24 cellular contexts compared by ENCODE assay signal in the genomic region with DNA sequence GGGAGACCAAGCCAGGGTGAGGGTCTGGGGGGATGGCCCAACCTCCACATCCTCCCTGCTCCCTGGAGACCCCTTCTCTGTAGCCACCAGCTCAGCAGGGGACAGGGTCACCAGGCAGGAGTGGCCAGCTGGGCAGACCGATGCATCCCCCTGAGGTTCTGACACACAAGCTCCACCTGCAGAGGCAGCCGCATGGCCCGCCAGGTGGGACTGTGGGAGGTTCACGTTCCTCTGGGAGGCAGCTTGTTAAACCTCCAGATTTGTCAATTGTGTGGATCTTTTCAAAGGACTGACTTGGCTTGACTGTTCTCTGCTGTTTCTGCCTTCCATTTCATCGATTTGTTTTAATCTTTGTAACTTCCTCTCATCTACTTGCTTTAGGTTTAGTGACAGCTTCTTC. TPM values are rescaled to one million over a fixed set of nuclear protein-coding genes. Genes with fewer than 3 reads are reported as not detected.
A peak's percentile ranks its signal among the peaks of the same experiment; 100 is the strongest.
DNase-seq lines count a peak whose midpoint lies in the region; ATAC-seq, FAIRE-seq and TF ChIP-seq lines count a peak whose summit lies in the region.
"Had no signal": no experiment of that assay in that cellular context is flagged by ENCODE, and none has a peak within 500 bp of the region (broad histone marks: within the 10 kb centered on the region; RNA-seq: fewer than 3 reads in every experiment).

No MANE protein-coding gene starts in this region.

- H3K27ac ChIP-seq in A549 (peak overlapping the region; percentile 98 to 99), IMR-90 (ENCODE audit: insufficient read depth, low read length) (no peak overlapping the region), astrocyte (ENCODE audit: low read depth, low read length) (no peak overlapping the region), layer of hippocampus (ENCODE audit: low read depth, low read length) (peak overlapping the region; percentile 82)
- H3K27ac ChIP-seq: HL-60 had no signal

- WGBS in A549 (ENCODE audit: missing lambda C conversion rate), result 93% methylated on average over 4 of the region's 5 CpGs
- WGBS in IMR-90 (ENCODE audit: extremely low coverage in 2 of 2, insufficient read length in 1 of 2), 2 experiments, result no CpG with 5 or more reads among the region's 5 CpGs

- H2AK5ac ChIP-seq in IMR-90 (ENCODE audit: low read depth, low read length), result no peak overlapping the region

- TF ChIP-seq CTCF in A549 (IDR thresholded peaks at IDR 0.05) (no peak), IMR-90 (conservative IDR thresholded peaks at IDR 0.05; ENCODE audit: low read depth, low read length) (no peak), astrocyte (IDR thresholded peaks at IDR 0.05; ENCODE audit: insufficient read depth, low read depth, low read length) (no peak)

- TF ChIP-seq POLR2A in A549 (IDR thresholded peaks at IDR 0.05; ENCODE audit: low read length), result no peak
- TF ChIP-seq POLR2A in IMR-90 (IDR thresholded peaks at IDR 0.05; ENCODE audit: low read depth, low read length), result no peak

- TF ChIP-seq RAD21 in A549 (conservative IDR thresholded peaks at IDR 0.05 in 1 of 2, IDR thresholded peaks at IDR 0.05 in 1 of 2) (no peak), IMR-90 (IDR thresholded peaks at IDR 0.05; ENCODE audit: low read length) (no peak)

- H3K36me3 ChIP-seq in IMR-90 (ENCODE audit: control insufficient read depth, insufficient read depth, low read length) (peaks cover 30% of the 10 kb centered on the region), astrocyte (ENCODE audit: insufficient read depth, low read length) (no peaks in the 10 kb centered on the region)

- no peak overlapping the region for H2BK120ac ChIP-seq in IMR-90 (ENCODE audit: low read depth, low read length)

- peaks cover 0 to 9% of the 10 kb centered on the region in 2 experiments; a peak in 1 of 4 replicates for H3K79me1 ChIP-seq in IMR-90 (ENCODE audit: low read depth in 1 of 2, low read length in 2 of 2)

- peaks cover 20% of the 10 kb centered on the region for H3K79me2 ChIP-seq in astrocyte (ENCODE audit: insufficient read depth, low read length)

- no peak overlapping the region for H3K14ac ChIP-seq in IMR-90 (replicated peaks; ENCODE audit: low read depth, low read length)

- no peak overlapping the region for H3K4ac ChIP-seq in IMR-90 (ENCODE audit: low read depth, low read length)

- no peak overlapping the region for H2AK9ac ChIP-seq in IMR-90 (replicated peaks; ENCODE audit: low read depth, low read length, poor library complexity)

- no peak overlapping the region for H2BK20ac ChIP-seq in IMR-90 (ENCODE audit: low read depth, low read length)

- no peak overlapping the region for H3K27ac Mint-ChIP-seq in astrocyte (ENCODE audit: unreplicated experiment)

- intact Hi-C loops in IMR-90 (cut with micrococcal nuclease) (no loop called here), Right ventricle myocardium superior (cut with DNase I) (no loop called here)

- CTCF ChIA-PET in A549 (lab: Yijun Ruan, JAX) (interaction anchor here (0.7 to 1.0 kb wide), 2 partner anchors 37 to 41 kb away, joined by 3 to 6 read pairs; no protein-coding TSS in a partner anchor), IMR-90 (lab: Yijun Ruan, JAX) (no interaction called here)

- H3K27me3 ChIP-seq in IMR-90 (ENCODE audit: control insufficient read depth, insufficient read depth, low read length) (no peaks in the 10 kb centered on the region), astrocyte (ENCODE audit: insufficient read depth, low read length) (no peaks in the 10 kb centered on the region), layer of hippocampus (ENCODE audit: control insufficient read depth, insufficient read depth, low read length) (no peaks in the 10 kb centered on the region)

- peak overlapping the region; percentile 1 for H3K4me3 Mint-ChIP-seq in astrocyte (ENCODE audit: unreplicated experiment)

- dilution Hi-C loops in IMR-90 (cut with HindIII; ENCODE audit: low sequenced_read_pairs, unreplicated experiment), result no loop called here

- ATAC-seq in A549 (no peak), IMR-90 (ENCODE audit: low read depth) (no peak), Right ventricle myocardium superior (ENCODE audit: poor library complexity) (no peak)

- H4K8ac ChIP-seq in IMR-90 (ENCODE audit: low read depth in 2 of 2, low read length in 2 of 2), result no peak overlapping the region

- H3K4me2 ChIP-seq in A549, result peak overlapping the region; percentile 79; the same call in 1 of the 3 replicates
- H3K4me2 ChIP-seq in IMR-90 (ENCODE audit: low read depth, low read length), result no peak overlapping the region
- no peak overlapping the region for H3K4me2 ChIP-seq in astrocyte (ENCODE audit: low read length)
- H3K4me2 ChIP-seq: SK-N-SH had no signal

- no peak overlapping the region for H2BK5ac ChIP-seq in IMR-90 (ENCODE audit: low read depth, low read length, poor library complexity, severe bottlenecking)

- H3K18ac ChIP-seq in IMR-90 (ENCODE audit: low read depth, low read length), result no peak overlapping the region

- H3K9ac ChIP-seq in IMR-90 (ENCODE audit: low read depth, low read length), result no peak overlapping the region
- H3K9ac ChIP-seq in astrocyte (ENCODE audit: low read length), result no peak overlapping the region
- H3K9ac ChIP-seq: SK-N-SH had no signal

- no peak overlapping the region for H4K5ac ChIP-seq in IMR-90 (ENCODE audit: low read depth, low read length)

- H3K56ac ChIP-seq in IMR-90 (ENCODE audit: extremely low read depth, insufficient read depth, low read length), result no peak overlapping the region

- H3K9me3 ChIP-seq in A549 (no peaks in the 10 kb centered on the region), IMR-90 (ENCODE audit: control insufficient read depth, insufficient read depth, low read length) (no peaks in the 10 kb centered on the region), astrocyte (ENCODE audit: insufficient read depth, low read depth, low read length) (no peaks in the 10 kb centered on the region)
- H3K9me3 ChIP-seq: SK-N-SH had no signal

- no peak for DNase-seq in A549 (ENCODE audit: low read depth in 1 of 2, low spot score in 1 of 2)
- DNase-seq in IMR-90, result no peak
- DNase-seq in astrocyte (ENCODE audit: low read depth), result no peak
- DNase-seq in NCI-H526 (lab: John Stamatoyannopoulos, UW), result no peak
- no peak for DNase-seq in Right ventricle myocardium superior
- no peak for DNase-seq in NCI-H82 treated with DMSO at 0.1 percent for 48 hours (lab: John Stamatoyannopoulos, UW; ENCODE audit: unreplicated experiment)
- DNase-seq in NCI-H345 (lab: John Stamatoyannopoulos, UW), result no peak
- DNase-seq: EL, MV-4-11, NCI-H1105 treated with DMSO at 0.1 percent for 48 hours, NCI-H2029 treated with DMSO at 0.1 percent for 48 hours, NCI-H226, NCI-H524, NCI-H82, OCI-M1, SHP77 treated with DMSO at 0.1 percent for 48 hours, SK-N-SH had no signal

- in situ Hi-C loops in IMR-90 (cut with MboI; ENCODE audit: low sequenced_read_pairs), result no loop called here

- FAIRE-seq in A549 (lab: Jason Lieb, UNC) (no peak), astrocyte (lab: Jason Lieb, UNC) (no peak)
- FAIRE-seq: D721Med had no signal

- no peaks in the 10 kb centered on the region for H3K9me1 ChIP-seq in IMR-90 (ENCODE audit: insufficient read depth, low read length)

- no peak overlapping the region for H3K23ac ChIP-seq in IMR-90 (ENCODE audit: low read depth, low read length)

- H3K4me1 Mint-ChIP-seq in astrocyte (ENCODE audit: low read depth, unreplicated experiment), result peaks cover 8% of the 10 kb centered on the region

- H2AFZ ChIP-seq in IMR-90 (replicated peaks; ENCODE audit: low read length, poor library complexity) (peak overlapping the region; percentile 23), astrocyte (ENCODE audit: low read depth, low read length) (no peak overlapping the region)

- H4K20me1 ChIP-seq in IMR-90 (ENCODE audit: insufficient read depth, low read length) (peaks cover 7% of the 10 kb centered on the region), astrocyte (ENCODE audit: insufficient read depth, low read length) (peaks cover 5% of the 10 kb centered on the region)

- POLR2A ChIA-PET in A549 (lab: Yijun Ruan, JAX), result no interaction called here
- POLR2A ChIA-PET in IMR-90 (lab: Charles Lee; ENCODE audit: unreplicated experiment), result no interaction called here

- no peak for TF ChIP-seq EP300 in A549 (IDR thresholded peaks at IDR 0.05)

- peaks cover 42% of the 10 kb centered on the region for H3K4me1 ChIP-seq in A549
- no peaks in the 10 kb centered on the region for H3K4me1 ChIP-seq in IMR-90 (ENCODE audit: control insufficient read depth, insufficient read depth, low read length)
- peaks cover 19% of the 10 kb centered on the region for H3K4me1 ChIP-seq in astrocyte (ENCODE audit: insufficient read depth, low read length)

- H4K91ac ChIP-seq in IMR-90 (ENCODE audit: insufficient read depth, low read depth, low read length), result no peak overlapping the region

- H2BK15ac ChIP-seq in IMR-90 (ENCODE audit: low read depth, low read length), result no peak overlapping the region

- no peaks in the 10 kb centered on the region for H3K9me3 Mint-ChIP-seq in astrocyte (ENCODE audit: unreplicated experiment)

- no TSS peak for BruUV-seq in IMR-90 (replicated peaks; lab: Mats Ljungman, UMichigan)

- no peaks in the 10 kb centered on the region for H3K27me3 Mint-ChIP-seq in astrocyte (ENCODE audit: low read depth, unreplicated experiment)

- H3K36me3 Mint-ChIP-seq in astrocyte (ENCODE audit: low read depth, unreplicated experiment), result peaks cover 6% of the 10 kb centered on the region

- H3K4me3 ChIP-seq in A549, result no peak overlapping the region
- H3K4me3 ChIP-seq in IMR-90 (ENCODE audit: insufficient read depth, low read depth, low read length), result no peak overlapping the region
- H3K4me3 ChIP-seq in astrocyte (ENCODE audit: insufficient read depth, low read depth, low read length), result no peak overlapping the region

RNA-seq across cellular contexts. Expression of a gene that starts 8.1 kb away (rescaled TPM):
- polyA plus RNA-seq in A549 (2011; rRNA removed) (41.9 and 59.8 TPM in 2 replicates), A549 (2017; fragmentation: RNase III; extraction: RNeasy Plus Mini Kit Qiagen cat#74134 plus additional on column Dnase treatment) (65.0 to 68.8 TPM (median 66.5 TPM) in 3 replicates), IMR-90 (2012; rRNA removed) (29.6 and 44.6 TPM in 2 replicates)
- 58.8 and 76.2 TPM in 2 replicates for polyA plus RNA-seq in A549 (2012; cell fraction: cytosol; rRNA removed)
- 187 and 288 TPM in 2 replicates for polyA plus RNA-seq in A549 (2012; cell fraction: nucleus; rRNA removed)
- polyA minus RNA-seq in A549 (2011; rRNA and poly(A)+ RNA removed), result 192 and 233 TPM in 2 replicates
- total RNA-seq in IMR-90 (2012; rRNA removed) (9.9 and 10.3 TPM in 2 replicates), astrocyte (43.4 and 45.3 TPM in 2 replicates), Right ventricle myocardium superior (54.5 TPM)
- polyA plus RNA-seq in IMR-90 (2012; cell fraction: cytosol; rRNA removed), result 13.8 and 22.8 TPM in 2 replicates
- 96.1 and 272 TPM in 2 replicates for polyA plus RNA-seq in IMR-90 (2012; cell fraction: nucleus; rRNA removed; ENCODE audit: low replicate concordance)

RNA-seq across cellular contexts. Expression of a gene that starts 14.4 kb away (rescaled TPM):
- polyA plus RNA-seq in A549 (2011; rRNA removed), result 0.13 TPM in 1 of 2 replicates, not detected in the other
- 0.28 and 0.39 TPM in 2 replicates for polyA plus RNA-seq in A549 (2012; cell fraction: cytosol; rRNA removed)
- 1.5 and 1.7 TPM in 2 replicates for polyA plus RNA-seq in A549 (2012; cell fraction: nucleus; rRNA removed)
- 0.79 to 1.1 TPM (median 1.0 TPM) in 3 replicates for polyA plus RNA-seq in A549 (2017; fragmentation: RNase III; extraction: RNeasy Plus Mini Kit Qiagen cat#74134 plus additional on column Dnase treatment)
- polyA minus RNA-seq in A549 (2011; rRNA and poly(A)+ RNA removed), result not detected in 2 replicates
- not detected in 2 replicates for total RNA-seq in IMR-90 (2012; rRNA removed)
- polyA plus RNA-seq in IMR-90 (2012; rRNA removed), result 0.14 and 0.24 TPM in 2 replicates
- polyA plus RNA-seq in IMR-90 (2012; cell fraction: cytosol; rRNA removed), result 0.21 and 0.22 TPM in 2 replicates
- 0.40 and 2.1 TPM in 2 replicates for polyA plus RNA-seq in IMR-90 (2012; cell fraction: nucleus; rRNA removed; ENCODE audit: low replicate concordance)
- 0.25 TPM in 1 of 2 replicates, not detected in the other for total RNA-seq in astrocyte
- not detected for total RNA-seq in Right ventricle myocardium superior
- total RNA-seq: A172, H4, HT1080, RPMI7951 had no signal

RNA-seq across cellular contexts. Expression of a gene that starts 35.6 kb away (rescaled TPM):
- polyA plus RNA-seq in A549 (2011; rRNA removed), result 2.7 and 7.1 TPM in 2 replicates
- polyA plus RNA-seq in A549 (2012; cell fraction: cytosol; rRNA removed), result 11.4 and 16.3 TPM in 2 replicates
- 13.9 and 20.2 TPM in 2 replicates for polyA plus RNA-seq in A549 (2012; cell fraction: nucleus; rRNA removed)
- polyA plus RNA-seq in A549 (2017; fragmentation: RNase III; extraction: RNeasy Plus Mini Kit Qiagen cat#74134 plus additional on column Dnase treatment), result 23.2 to 24.8 TPM (median 24.7 TPM) in 3 replicates
- 15.7 and 22.3 TPM in 2 replicates for polyA minus RNA-seq in A549 (2011; rRNA and poly(A)+ RNA removed)
- 0.56 and 0.72 TPM in 2 replicates for total RNA-seq in IMR-90 (2012; rRNA removed)
- polyA plus RNA-seq in IMR-90 (2012; rRNA removed), result 2.0 and 2.6 TPM in 2 replicates
- 1.5 and 5.2 TPM in 2 replicates for polyA plus RNA-seq in IMR-90 (2012; cell fraction: cytosol; rRNA removed)
- polyA plus RNA-seq in IMR-90 (2012; cell fraction: nucleus; rRNA removed; ENCODE audit: low replicate concordance), result 1.3 and 4.0 TPM in 2 replicates
- total RNA-seq in astrocyte, result 4.8 and 5.5 TPM in 2 replicates
- total RNA-seq in Right ventricle myocardium superior, result 4.1 TPM

RNA-seq across cellular contexts. Expression of a gene that starts 37.8 kb away (rescaled TPM):
- polyA plus RNA-seq in A549 (2011; rRNA removed) (3.1 and 4.9 TPM in 2 replicates), A549 (2017; fragmentation: RNase III; extraction: RNeasy Plus Mini Kit Qiagen cat#74134 plus additional on column Dnase treatment) (35.0 to 36.3 TPM (median 35.4 TPM) in 3 replicates), IMR-90 (2012; rRNA removed) (25.8 and 27.4 TPM in 2 replicates)
- 43.6 and 53.5 TPM in 2 replicates for polyA plus RNA-seq in A549 (2012; cell fraction: cytosol; rRNA removed)
- polyA plus RNA-seq in A549 (2012; cell fraction: nucleus; rRNA removed), result 71.1 and 89.5 TPM in 2 replicates
- 2.4 and 5.0 TPM in 2 replicates for polyA minus RNA-seq in A549 (2011; rRNA and poly(A)+ RNA removed)
- total RNA-seq in IMR-90 (2012; rRNA removed) (7.0 and 8.6 TPM in 2 replicates), astrocyte (58.3 and 58.5 TPM in 2 replicates), Right ventricle myocardium superior (21.2 TPM)
- polyA plus RNA-seq in IMR-90 (2012; cell fraction: cytosol; rRNA removed), result 32.5 and 45.6 TPM in 2 replicates
- 38.8 and 87.7 TPM in 2 replicates for polyA plus RNA-seq in IMR-90 (2012; cell fraction: nucleus; rRNA removed; ENCODE audit: low replicate concordance)

RNA-seq across cellular contexts. Expression of a gene that starts 50.9 kb away (rescaled TPM):
- polyA plus RNA-seq in A549 (2011; rRNA removed), result 45.5 and 58.1 TPM in 2 replicates
- 109 and 193 TPM in 2 replicates for polyA plus RNA-seq in A549 (2012; cell fraction: cytosol; rRNA removed)
- polyA plus RNA-seq in A549 (2012; cell fraction: nucleus; rRNA removed), result 322 and 573 TPM in 2 replicates
- polyA plus RNA-seq in A549 (2017; fragmentation: RNase III; extraction: RNeasy Plus Mini Kit Qiagen cat#74134 plus additional on column Dnase treatment), result 110 to 131 TPM (median 118 TPM) in 3 replicates
- 32.4 and 35.3 TPM in 2 replicates for polyA minus RNA-seq in A549 (2011; rRNA and poly(A)+ RNA removed)
- total RNA-seq in IMR-90 (2012; rRNA removed), result 32.3 and 39.4 TPM in 2 replicates
- 76.9 and 107 TPM in 2 replicates for polyA plus RNA-seq in IMR-90 (2012; rRNA removed)
- polyA plus RNA-seq in IMR-90 (2012; cell fraction: cytosol; rRNA removed), result 42.3 and 113 TPM in 2 replicates
- 262 and 579 TPM in 2 replicates for polyA plus RNA-seq in IMR-90 (2012; cell fraction: nucleus; rRNA removed; ENCODE audit: low replicate concordance)
- 72.0 and 78.8 TPM in 2 replicates for total RNA-seq in astrocyte
- total RNA-seq in Right ventricle myocardium superior, result 27.4 TPM

Comparison
In these comparisons a context has a peak if more than half of its experiments do, and no peak if none do; other contexts are left out.
1. H3K27ac ChIP-seq: peak in A549 (2 of 2) and layer of hippocampus (single experiment); none in IMR-90 (single experiment) and astrocyte (single experiment).